12 cellular contexts compared by ENCODE assay signal in the genomic region with DNA sequence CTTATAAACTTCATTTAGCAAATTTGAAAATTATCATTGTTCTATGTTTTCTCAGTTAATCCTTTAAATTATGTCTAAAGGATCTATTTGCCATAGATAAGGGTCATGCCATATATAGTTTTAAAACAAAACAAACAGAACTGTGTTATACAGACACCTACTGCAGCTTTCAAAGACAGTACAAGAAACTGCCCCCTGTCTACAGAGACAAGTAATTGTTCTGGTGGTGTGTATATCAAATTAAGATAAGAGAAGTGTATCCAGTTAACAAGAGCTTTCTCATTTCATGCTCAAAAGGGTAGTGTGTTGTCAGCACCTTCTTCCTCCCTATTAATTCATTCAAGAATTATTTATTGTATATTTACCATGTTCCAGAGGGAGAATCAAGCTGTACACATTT.
DNase-seq lines count a peak whose midpoint lies in the region; ATAC-seq and TF ChIP-seq lines count a peak whose summit lies in the region.
"Had no signal": no experiment of that assay in that cellular context is flagged by ENCODE, and none has a peak within 500 bp of the region (broad histone marks: within the 10 kb centered on the region; RNA-seq: fewer than 3 reads in every experiment).

No MANE protein-coding gene starts in this region.

- H3K4me3 ChIP-seq in choroid plexus epithelial cell (ENCODE audit: low read depth, low read length), result no peak overlapping the region
- H3K4me3 ChIP-seq: stomach had no signal

- no peaks in the 10 kb centered on the region for H3K9me3 Mint-ChIP-seq in nephron

- ATAC-seq in GM19452 (IDR thresholded peaks at IDR 0.05; ENCODE audit: unreplicated experiment), result no peak
- ATAC-seq in GM21447 (IDR thresholded peaks at IDR 0.05; ENCODE audit: unreplicated experiment), result no peak
- ATAC-seq: activated CD8-positive, alpha-beta memory T cell treated with anti-CD3 and anti-CD28 coated beads, Interleukin-2, amount 10 ng/mL, durations not matched to agents 7 days and 5 days had no signal

- H3K4me1 Mint-ChIP-seq in nephron, result peaks cover 32% of the 10 kb centered on the region
- H3K4me1 Mint-ChIP-seq: activated CD8-positive, alpha-beta memory T cell treated with anti-CD3 and anti-CD28 coated beads, Interleukin-2, amount 10 ng/mL, durations not matched to agents 7 days and 5 days; naive B cell had no signal

- H3K4me3 Mint-ChIP-seq in nephron, result no peak overlapping the region
- H3K4me3 Mint-ChIP-seq: activated CD8-positive, alpha-beta memory T cell treated with anti-CD3 and anti-CD28 coated beads, Interleukin-2, amount 10 ng/mL, durations not matched to agents 7 days and 5 days; naive B cell had no signal

- H3K27me3 Mint-ChIP-seq in nephron (ENCODE audit: low read depth), result peaks cover 5% of the 10 kb centered on the region
- H3K27me3 Mint-ChIP-seq: activated CD8-positive, alpha-beta memory T cell treated with anti-CD3 and anti-CD28 coated beads, Interleukin-2, amount 10 ng/mL, durations not matched to agents 7 days and 5 days had no signal

- no peak overlapping the region for H3K27ac Mint-ChIP-seq in nephron
- H3K27ac Mint-ChIP-seq: activated CD8-positive, alpha-beta memory T cell treated with anti-CD3 and anti-CD28 coated beads, Interleukin-2, amount 10 ng/mL, durations not matched to agents 7 days and 5 days had no signal

- TF ChIP-seq CTCF in choroid plexus epithelial cell (conservative IDR thresholded peaks at IDR 0.05; ENCODE audit: low read depth, low read length), result peak; percentile 59
- peak; percentile 15 to 34 (median 32) for TF ChIP-seq CTCF in nephron (IDR thresholded peaks at IDR 0.05; ENCODE audit: unreplicated experiment in 3 of 3)

- DNase-seq in EL, result peak; percentile 23
- peak; percentile 22 for DNase-seq in NAMALWA (ENCODE audit: low spot score)
- DNase-seq in choroid plexus epithelial cell (ENCODE audit: low read depth), result peak; percentile 60
- no peak for DNase-seq in SIG-M5 (lab: John Stamatoyannopoulos, UW)
- DNase-seq: activated CD8-positive, alpha-beta memory T cell treated with anti-CD3 and anti-CD28 coated beads, Interleukin-2, amount 10 ng/mL, durations not matched to agents 7 days and 5 days; central memory CD4-positive, alpha-beta T cell; hippocampal formation; naive B cell; stomach had no signal

- H3K36me3 Mint-ChIP-seq in nephron (ENCODE audit: low read depth), result no peaks in the 10 kb centered on the region
- H3K36me3 Mint-ChIP-seq: activated CD8-positive, alpha-beta memory T cell treated with anti-CD3 and anti-CD28 coated beads, Interleukin-2, amount 10 ng/mL, durations not matched to agents 7 days and 5 days; naive B cell had no signal
